ENCODE assay signal across 1 cellular context in the genomic region with DNA sequence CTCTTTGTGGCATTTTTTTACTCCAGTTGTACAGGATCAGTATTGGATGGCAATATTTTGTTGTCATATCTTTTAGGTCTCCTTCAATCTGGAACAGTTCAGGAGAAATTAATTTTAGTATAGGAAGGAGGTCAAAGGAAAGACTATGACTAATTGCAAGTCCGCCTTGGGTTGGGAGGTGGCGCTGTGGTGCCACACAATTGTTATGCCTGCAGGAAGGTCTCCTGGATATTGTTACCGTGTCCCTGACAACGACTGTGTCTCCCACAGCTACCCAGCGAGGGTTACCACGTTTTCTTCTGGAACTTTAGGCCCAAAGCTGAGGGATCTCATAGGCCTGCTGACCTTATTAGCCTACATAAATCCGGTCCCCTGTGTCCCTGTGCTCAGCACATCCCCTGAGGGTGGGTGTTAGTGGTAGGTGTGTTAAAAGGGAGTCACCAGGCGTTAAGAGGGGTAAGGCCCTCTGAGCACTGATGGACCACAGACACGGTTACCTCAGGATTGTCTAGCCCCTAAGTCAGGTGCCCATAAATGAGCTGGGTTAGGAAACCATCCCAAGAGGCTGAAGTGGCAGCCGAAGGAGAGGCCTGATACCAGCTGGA.
A peak's percentile ranks its signal among the peaks of the same experiment; 100 is the strongest.
TF ChIP-seq lines count a peak whose summit lies in the region.

No MANE protein-coding gene starts in this region.

TF ChIP-seq in K562, 482 proteins besides CTCF, POLR2A, EP300 and RAD21 (continued from another document and continues in another):
- TF ChIP-seq ZNF253 (CRISPR knock-in tag; conservative IDR thresholded peaks at IDR 0.05) (no peak), JUND (IDR thresholded peaks at IDR 0.05; ENCODE audit: borderline replicate concordance, low read depth, low read length) (0 out of 2 replicates have a peak, but pooled peaks have one; percentile 43), JUND (tag; IDR thresholded peaks at IDR 0.05; ENCODE audit: borderline replicate concordance, low read depth, low read length) (no peak; the same call in 2 of the 3 replicates), MIER1 (IDR thresholded peaks at IDR 0.05; ENCODE audit: low read depth) (no peak), LEF1 (IDR thresholded peaks at IDR 0.05) (no peak), BMI1 (IDR thresholded peaks at IDR 0.05; ENCODE audit: low read length) (no peak), RFX1 (IDR thresholded peaks at IDR 0.05) (peak; percentile 61), SAP30 (IDR thresholded peaks at IDR 0.05; ENCODE audit: borderline replicate concordance, insufficient read depth, low read depth, low read length, poor library complexity, severe bottlenecking) (no peak), POLR2AphosphoS5 (IDR thresholded peaks at IDR 0.05; ENCODE audit: control insufficient read depth, insufficient read depth, low read depth, low read length) (no peak), KLF6 (CRISPR knock-in tag; IDR thresholded peaks at IDR 0.05; ENCODE audit: borderline replicate concordance) (no peak), CREB1 (IDR thresholded peaks at IDR 0.05) (no peak), CREB1 (CRISPR knock-in tag; IDR thresholded peaks at IDR 0.05) (no peak), SOX6 (IDR thresholded peaks at IDR 0.05) (no peak), ARHGAP35 (IDR thresholded peaks at IDR 0.05; ENCODE audit: partially characterized antibody) (no peak), FOXK2 (conservative IDR thresholded peaks at IDR 0.05 in 1 of 2, IDR thresholded peaks at IDR 0.05 in 1 of 2; ENCODE audit: low read depth in 2 of 2) (no peak), ZNF316 (IDR thresholded peaks at IDR 0.05) (no peak), HIVEP1 (CRISPR knock-in tag; IDR thresholded peaks at IDR 0.05) (no peak), DACH1 (IDR thresholded peaks at IDR 0.05; ENCODE audit: partially characterized antibody) (no peak), MTA1 (IDR thresholded peaks at IDR 0.05; ENCODE audit: borderline replicate concordance) (no peak), NONO (IDR thresholded peaks at IDR 0.05; ENCODE audit: low read depth in 2 of 2, low read length in 1 of 2) (no peak), STAG1 (CRISPR knock-in tag; IDR thresholded peaks at IDR 0.05; ENCODE audit: borderline replicate concordance) (peak; percentile 76; the same call in 1 of the 2 replicates), ZNF197 (CRISPR knock-in tag; IDR thresholded peaks at IDR 0.05; ENCODE audit: low read depth) (no peak), ZNF830 (CRISPR knock-in tag; IDR thresholded peaks at IDR 0.05) (no peak), ETV5 (CRISPR knock-in tag; IDR thresholded peaks at IDR 0.05; ENCODE audit: low read depth) (no peak)
- TF ChIP-seq, protein P1, sequence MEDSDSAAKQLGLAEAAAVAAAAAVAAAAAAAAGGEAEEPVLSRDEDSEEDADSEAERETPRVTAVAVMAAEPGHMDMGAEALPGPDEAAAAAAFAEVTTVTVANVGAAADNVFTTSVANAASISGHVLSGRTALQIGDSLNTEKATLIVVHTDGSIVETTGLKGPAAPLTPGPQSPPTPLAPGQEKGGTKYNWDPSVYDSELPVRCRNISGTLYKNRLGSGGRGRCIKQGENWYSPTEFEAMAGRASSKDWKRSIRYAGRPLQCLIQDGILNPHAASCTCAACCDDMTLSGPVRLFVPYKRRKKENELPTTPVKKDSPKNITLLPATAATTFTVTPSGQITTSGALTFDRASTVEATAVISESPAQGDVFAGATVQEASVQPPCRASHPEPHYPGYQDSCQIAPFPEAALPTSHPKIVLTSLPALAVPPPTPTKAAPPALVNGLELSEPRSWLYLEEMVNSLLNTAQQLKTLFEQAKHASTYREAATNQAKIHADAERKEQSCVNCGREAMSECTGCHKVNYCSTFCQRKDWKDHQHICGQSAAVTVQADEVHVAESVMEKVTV (CRISPR knock-in tag; IDR thresholded peaks at IDR 0.05) = peak; percentile 39; the same call in 1 of the 2 replicates
- TF ChIP-seq, protein P2, sequence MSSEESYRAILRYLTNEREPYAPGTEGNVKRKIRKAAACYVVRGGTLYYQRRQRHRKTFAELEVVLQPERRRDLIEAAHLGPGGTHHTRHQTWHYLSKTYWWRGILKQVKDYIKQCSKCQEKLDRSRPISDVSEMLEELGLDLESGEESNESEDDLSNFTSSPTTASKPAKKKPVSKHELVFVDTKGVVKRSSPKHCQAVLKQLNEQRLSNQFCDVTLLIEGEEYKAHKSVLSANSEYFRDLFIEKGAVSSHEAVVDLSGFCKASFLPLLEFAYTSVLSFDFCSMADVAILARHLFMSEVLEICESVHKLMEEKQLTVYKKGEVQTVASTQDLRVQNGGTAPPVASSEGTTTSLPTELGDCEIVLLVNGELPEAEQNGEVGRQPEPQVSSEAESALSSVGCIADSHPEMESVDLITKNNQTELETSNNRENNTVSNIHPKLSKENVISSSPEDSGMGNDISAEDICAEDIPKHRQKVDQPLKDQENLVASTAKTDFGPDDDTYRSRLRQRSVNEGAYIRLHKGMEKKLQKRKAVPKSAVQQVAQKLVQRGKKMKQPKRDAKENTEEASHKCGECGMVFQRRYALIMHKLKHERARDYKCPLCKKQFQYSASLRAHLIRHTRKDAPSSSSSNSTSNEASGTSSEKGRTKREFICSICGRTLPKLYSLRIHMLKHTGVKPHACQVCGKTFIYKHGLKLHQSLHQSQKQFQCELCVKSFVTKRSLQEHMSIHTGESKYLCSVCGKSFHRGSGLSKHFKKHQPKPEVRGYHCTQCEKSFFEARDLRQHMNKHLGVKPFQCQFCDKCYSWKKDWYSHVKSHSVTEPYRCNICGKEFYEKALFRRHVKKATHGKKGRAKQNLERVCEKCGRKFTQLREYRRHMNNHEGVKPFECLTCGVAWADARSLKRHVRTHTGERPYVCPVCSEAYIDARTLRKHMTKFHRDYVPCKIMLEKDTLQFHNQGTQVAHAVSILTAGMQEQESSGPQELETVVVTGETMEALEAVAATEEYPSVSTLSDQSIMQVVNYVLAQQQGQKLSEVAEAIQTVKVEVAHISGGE (CRISPR knock-in tag; IDR thresholded peaks at IDR 0.05) = peak in 1 of 3 experiments; percentile 41; a peak in 1 of 6 replicates
- TF ChIP-seq, protein P3, sequence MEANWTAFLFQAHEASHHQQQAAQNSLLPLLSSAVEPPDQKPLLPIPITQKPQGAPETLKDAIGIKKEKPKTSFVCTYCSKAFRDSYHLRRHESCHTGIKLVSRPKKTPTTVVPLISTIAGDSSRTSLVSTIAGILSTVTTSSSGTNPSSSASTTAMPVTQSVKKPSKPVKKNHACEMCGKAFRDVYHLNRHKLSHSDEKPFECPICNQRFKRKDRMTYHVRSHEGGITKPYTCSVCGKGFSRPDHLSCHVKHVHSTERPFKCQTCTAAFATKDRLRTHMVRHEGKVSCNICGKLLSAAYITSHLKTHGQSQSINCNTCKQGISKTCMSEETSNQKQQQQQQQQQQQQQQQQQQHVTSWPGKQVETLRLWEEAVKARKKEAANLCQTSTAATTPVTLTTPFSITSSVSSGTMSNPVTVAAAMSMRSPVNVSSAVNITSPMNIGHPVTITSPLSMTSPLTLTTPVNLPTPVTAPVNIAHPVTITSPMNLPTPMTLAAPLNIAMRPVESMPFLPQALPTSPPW (CRISPR knock-in tag; IDR thresholded peaks at IDR 0.05) = no peak
- TF ChIP-seq, protein P4, sequence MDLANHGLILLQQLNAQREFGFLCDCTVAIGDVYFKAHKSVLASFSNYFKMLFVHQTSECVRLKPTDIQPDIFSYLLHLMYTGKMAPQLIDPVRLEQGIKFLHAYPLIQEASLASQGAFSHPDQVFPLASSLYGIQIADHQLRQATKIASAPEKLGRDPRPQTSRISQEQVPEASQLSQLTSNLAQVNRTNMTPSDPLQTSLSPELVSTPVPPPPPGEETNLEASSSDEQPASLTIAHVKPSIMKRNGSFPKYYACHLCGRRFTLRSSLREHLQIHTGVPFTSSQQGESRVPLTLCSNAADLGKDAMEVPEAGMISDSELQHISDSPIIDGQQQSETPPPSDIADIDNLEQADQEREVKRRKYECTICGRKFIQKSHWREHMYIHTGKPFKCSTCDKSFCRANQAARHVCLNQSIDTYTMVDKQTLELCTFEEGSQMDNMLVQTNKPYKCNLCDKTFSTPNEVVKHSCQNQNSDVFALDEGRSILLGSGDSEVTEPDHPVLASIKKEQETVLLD (IDR thresholded peaks at IDR 0.05) = no peak
- TF ChIP-seq, protein P5, sequence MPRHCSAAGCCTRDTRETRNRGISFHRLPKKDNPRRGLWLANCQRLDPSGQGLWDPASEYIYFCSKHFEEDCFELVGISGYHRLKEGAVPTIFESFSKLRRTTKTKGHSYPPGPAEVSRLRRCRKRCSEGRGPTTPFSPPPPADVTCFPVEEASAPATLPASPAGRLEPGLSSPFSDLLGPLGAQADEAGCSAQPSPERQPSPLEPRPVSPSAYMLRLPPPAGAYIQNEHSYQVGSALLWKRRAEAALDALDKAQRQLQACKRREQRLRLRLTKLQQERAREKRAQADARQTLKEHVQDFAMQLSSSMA (CRISPR knock-in tag; IDR thresholded peaks at IDR 0.05) = no peak
- TF ChIP-seq, protein P6, sequence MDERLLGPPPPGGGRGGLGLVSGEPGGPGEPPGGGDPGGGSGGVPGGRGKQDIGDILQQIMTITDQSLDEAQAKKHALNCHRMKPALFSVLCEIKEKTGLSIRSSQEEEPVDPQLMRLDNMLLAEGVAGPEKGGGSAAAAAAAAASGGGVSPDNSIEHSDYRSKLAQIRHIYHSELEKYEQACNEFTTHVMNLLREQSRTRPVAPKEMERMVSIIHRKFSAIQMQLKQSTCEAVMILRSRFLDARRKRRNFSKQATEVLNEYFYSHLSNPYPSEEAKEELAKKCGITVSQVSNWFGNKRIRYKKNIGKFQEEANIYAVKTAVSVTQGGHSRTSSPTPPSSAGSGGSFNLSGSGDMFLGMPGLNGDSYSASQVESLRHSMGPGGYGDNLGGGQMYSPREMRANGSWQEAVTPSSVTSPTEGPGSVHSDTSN (CRISPR knock-in tag; IDR thresholded peaks at IDR 0.05; ENCODE audit: low read depth) = no peak
- TF ChIP-seq, protein P6 (tag; conservative IDR thresholded peaks at IDR 0.05; ENCODE audit: low read depth) = no peak
- TF ChIP-seq, protein P7, sequence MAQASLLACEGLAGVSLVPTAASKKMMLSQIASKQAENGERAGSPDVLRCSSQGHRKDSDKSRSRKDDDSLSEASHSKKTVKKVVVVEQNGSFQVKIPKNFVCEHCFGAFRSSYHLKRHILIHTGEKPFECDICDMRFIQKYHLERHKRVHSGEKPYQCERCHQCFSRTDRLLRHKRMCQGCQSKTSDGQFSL (CRISPR knock-in tag; IDR thresholded peaks at IDR 0.05) = no peak
- TF ChIP-seq, protein P7 (tag; IDR thresholded peaks at IDR 0.05) = no peak
- TF ChIP-seq, protein P8, sequence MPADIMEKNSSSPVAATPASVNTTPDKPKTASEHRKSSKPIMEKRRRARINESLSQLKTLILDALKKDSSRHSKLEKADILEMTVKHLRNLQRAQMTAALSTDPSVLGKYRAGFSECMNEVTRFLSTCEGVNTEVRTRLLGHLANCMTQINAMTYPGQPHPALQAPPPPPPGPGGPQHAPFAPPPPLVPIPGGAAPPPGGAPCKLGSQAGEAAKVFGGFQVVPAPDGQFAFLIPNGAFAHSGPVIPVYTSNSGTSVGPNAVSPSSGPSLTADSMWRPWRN (IDR thresholded peaks at IDR 0.05; ENCODE audit: low read depth) = no peak
- TF ChIP-seq, protein P9, sequence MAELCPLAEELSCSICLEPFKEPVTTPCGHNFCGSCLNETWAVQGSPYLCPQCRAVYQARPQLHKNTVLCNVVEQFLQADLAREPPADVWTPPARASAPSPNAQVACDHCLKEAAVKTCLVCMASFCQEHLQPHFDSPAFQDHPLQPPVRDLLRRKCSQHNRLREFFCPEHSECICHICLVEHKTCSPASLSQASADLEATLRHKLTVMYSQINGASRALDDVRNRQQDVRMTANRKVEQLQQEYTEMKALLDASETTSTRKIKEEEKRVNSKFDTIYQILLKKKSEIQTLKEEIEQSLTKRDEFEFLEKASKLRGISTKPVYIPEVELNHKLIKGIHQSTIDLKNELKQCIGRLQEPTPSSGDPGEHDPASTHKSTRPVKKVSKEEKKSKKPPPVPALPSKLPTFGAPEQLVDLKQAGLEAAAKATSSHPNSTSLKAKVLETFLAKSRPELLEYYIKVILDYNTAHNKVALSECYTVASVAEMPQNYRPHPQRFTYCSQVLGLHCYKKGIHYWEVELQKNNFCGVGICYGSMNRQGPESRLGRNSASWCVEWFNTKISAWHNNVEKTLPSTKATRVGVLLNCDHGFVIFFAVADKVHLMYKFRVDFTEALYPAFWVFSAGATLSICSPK (IDR thresholded peaks at IDR 0.05; ENCODE audit: borderline replicate concordance) = no peak
- TF ChIP-seq, protein P10, sequence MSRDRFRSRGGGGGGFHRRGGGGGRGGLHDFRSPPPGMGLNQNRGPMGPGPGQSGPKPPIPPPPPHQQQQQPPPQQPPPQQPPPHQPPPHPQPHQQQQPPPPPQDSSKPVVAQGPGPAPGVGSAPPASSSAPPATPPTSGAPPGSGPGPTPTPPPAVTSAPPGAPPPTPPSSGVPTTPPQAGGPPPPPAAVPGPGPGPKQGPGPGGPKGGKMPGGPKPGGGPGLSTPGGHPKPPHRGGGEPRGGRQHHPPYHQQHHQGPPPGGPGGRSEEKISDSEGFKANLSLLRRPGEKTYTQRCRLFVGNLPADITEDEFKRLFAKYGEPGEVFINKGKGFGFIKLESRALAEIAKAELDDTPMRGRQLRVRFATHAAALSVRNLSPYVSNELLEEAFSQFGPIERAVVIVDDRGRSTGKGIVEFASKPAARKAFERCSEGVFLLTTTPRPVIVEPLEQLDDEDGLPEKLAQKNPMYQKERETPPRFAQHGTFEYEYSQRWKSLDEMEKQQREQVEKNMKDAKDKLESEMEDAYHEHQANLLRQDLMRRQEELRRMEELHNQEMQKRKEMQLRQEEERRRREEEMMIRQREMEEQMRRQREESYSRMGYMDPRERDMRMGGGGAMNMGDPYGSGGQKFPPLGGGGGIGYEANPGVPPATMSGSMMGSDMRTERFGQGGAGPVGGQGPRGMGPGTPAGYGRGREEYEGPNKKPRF (IDR thresholded peaks at IDR 0.05; ENCODE audit: low read depth, low read length) = no peak
- TF ChIP-seq, protein P11, sequence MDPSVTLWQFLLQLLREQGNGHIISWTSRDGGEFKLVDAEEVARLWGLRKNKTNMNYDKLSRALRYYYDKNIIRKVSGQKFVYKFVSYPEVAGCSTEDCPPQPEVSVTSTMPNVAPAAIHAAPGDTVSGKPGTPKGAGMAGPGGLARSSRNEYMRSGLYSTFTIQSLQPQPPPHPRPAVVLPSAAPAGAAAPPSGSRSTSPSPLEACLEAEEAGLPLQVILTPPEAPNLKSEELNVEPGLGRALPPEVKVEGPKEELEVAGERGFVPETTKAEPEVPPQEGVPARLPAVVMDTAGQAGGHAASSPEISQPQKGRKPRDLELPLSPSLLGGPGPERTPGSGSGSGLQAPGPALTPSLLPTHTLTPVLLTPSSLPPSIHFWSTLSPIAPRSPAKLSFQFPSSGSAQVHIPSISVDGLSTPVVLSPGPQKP (CRISPR knock-in tag; IDR thresholded peaks at IDR 0.05) = no peak
